Comparison of ENCODE assay signal across 17 cellular contexts in genomic region chr19:2114821-2115220, GRCh38. TPM values are rescaled to one million over a fixed set of nuclear protein-coding genes. Genes with fewer than 3 reads are reported as not detected.
DNase-seq lines count a peak whose midpoint lies in the region; ATAC-seq, FAIRE-seq and TF ChIP-seq lines count a peak whose summit lies in the region.
"Had no signal": no experiment of that assay in that cellular context is flagged by ENCODE, and none has a peak within 500 bp of the region (broad histone marks: within the 10 kb centered on the region; RNA-seq: fewer than 3 reads in every experiment).

No MANE protein-coding gene starts in this region.

- no peak overlapping the region for H3K4me3 Mint-ChIP-seq in MCF 10A (ENCODE audit: unreplicated experiment)
- no peak overlapping the region for H3K4me3 Mint-ChIP-seq in stimulated activated effector memory CD8-positive, alpha-beta T cell treated with anti-CD3 and anti-CD28 coated beads, Interleukin-12 subunit alpha, Interleukin-12 subunit beta, amount 100 ng/mL, for 72 hours
- H3K4me3 Mint-ChIP-seq: CD8-positive, alpha-beta T cell had no signal

- no peaks in the 10 kb centered on the region for H3K23me2 ChIP-seq in H1 (ENCODE audit: low read depth, low read length)

- H3K27me3 Mint-ChIP-seq in MCF 10A (ENCODE audit: insufficient read depth, unreplicated experiment), result no peaks in the 10 kb centered on the region

- H3K79me2 ChIP-seq in H1 (ENCODE audit: control insufficient read depth in 1 of 2, insufficient read depth in 2 of 2, low read length in 2 of 2), result no peaks in the 10 kb centered on the region

- no peak for FAIRE-seq in H1 (lab: Jason Lieb, UNC)
- FAIRE-seq: A549, K562 had no signal

- H3K14ac ChIP-seq in H1 (ENCODE audit: insufficient read length), result no peak overlapping the region

- peaks cover 85% of the 10 kb centered on the region for H3K36me3 Mint-ChIP-seq in MCF 10A (ENCODE audit: insufficient read depth, unreplicated experiment)
- H3K36me3 Mint-ChIP-seq in stimulated activated effector memory CD8-positive, alpha-beta T cell treated with anti-CD3 and anti-CD28 coated beads, Interleukin-12 subunit alpha, Interleukin-12 subunit beta, amount 100 ng/mL, for 72 hours, result peaks cover 99% of the 10 kb centered on the region

- CTCF ChIA-PET in MCF 10A (lab: Yijun Ruan, JAX) (interaction anchor here (0.6 kb wide), 1 partner anchor 210 kb away, joined by 3 read pairs; no protein-coding TSS in a partner anchor), H1 (lab: Charles Lee; ENCODE audit: partially characterized antibody) (no interaction called here)

- peaks cover 7% of the 10 kb centered on the region for H3K4me1 Mint-ChIP-seq in MCF 10A (ENCODE audit: insufficient read depth, unreplicated experiment)
- H3K4me1 Mint-ChIP-seq in stimulated activated effector memory CD8-positive, alpha-beta T cell treated with anti-CD3 and anti-CD28 coated beads, Interleukin-12 subunit alpha, Interleukin-12 subunit beta, amount 100 ng/mL, for 72 hours, result peaks cover 7% of the 10 kb centered on the region

- H2AK5ac ChIP-seq in H1 (ENCODE audit: low read depth, low read length), result no peak overlapping the region

- H3K4me1 ChIP-seq in breast epithelium, result no peaks in the 10 kb centered on the region
- no peaks in the 10 kb centered on the region for H3K4me1 ChIP-seq in H1 (replicated peaks in 1 of 4; ENCODE audit: control insufficient read depth in 3 of 4, insufficient read depth in 4 of 4, low read length in 3 of 4)
- H3K4me1 ChIP-seq: A549, HAP-1 had no signal

- H3K79me1 ChIP-seq in H1 (ENCODE audit: low read depth, low read length), result no peaks in the 10 kb centered on the region; the same call in none of the 2 replicates

- H4K20me1 ChIP-seq in H1 (replicated peaks in 1 of 2; ENCODE audit: control insufficient read depth in 1 of 2, insufficient read depth in 2 of 2, low read length in 2 of 2), result peaks cover 9 to 23% of the 10 kb centered on the region in 2 experiments

- H3K4me2 ChIP-seq in H1 (ENCODE audit: insufficient read depth in 1 of 2, low read depth in 2 of 2, low read length in 2 of 2), result no peak overlapping the region
- H3K4me2 ChIP-seq: A549 had no signal

- H3K4me3 ChIP-seq in breast epithelium (no peak overlapping the region), H1 (ENCODE audit: extremely low read depth in 1 of 4, insufficient read depth in 2 of 4, low read depth in 3 of 4, low read length in 4 of 4) (no peak overlapping the region)
- H3K4me3 ChIP-seq: A549, HAP-1, K562 had no signal

- H4K8ac ChIP-seq in H1 (ENCODE audit: extremely low read depth, insufficient read depth, low read length), result 0 out of 2 replicates have a peak overlapping the region, but pooled peaks have one; percentile 25

- intact Hi-C loops in MCF 10A (cut with micrococcal nuclease) (no loop called here), breast epithelium (cut with DNase I; ENCODE audit: low total_unique reads) (no loop called here)

- no peak for TF ChIP-seq RAD21 in H1 (IDR thresholded peaks at IDR 0.05 in 1 of 2, conservative IDR thresholded peaks at IDR 0.05 in 1 of 2; ENCODE audit: low read depth in 2 of 2, low read length in 2 of 2)

- H3K9me3 Mint-ChIP-seq in MCF 10A (ENCODE audit: unreplicated experiment), result no peaks in the 10 kb centered on the region
- H3K9me3 Mint-ChIP-seq in stimulated activated effector memory CD8-positive, alpha-beta T cell treated with anti-CD3 and anti-CD28 coated beads, Interleukin-12 subunit alpha, Interleukin-12 subunit beta, amount 100 ng/mL, for 72 hours, result no peaks in the 10 kb centered on the region
- H3K9me3 Mint-ChIP-seq: CD8-positive, alpha-beta T cell had no signal

- no peak overlapping the region for H2AFZ ChIP-seq in H1 (ENCODE audit: low read length)

- no peak overlapping the region for H2BK12ac ChIP-seq in H1 (ENCODE audit: low read depth, low read length)

- peaks cover 38% of the 10 kb centered on the region for H3K36me3 ChIP-seq in breast epithelium
- peaks cover 58 to 93% (median 84%) of the 10 kb centered on the region in 4 experiments for H3K36me3 ChIP-seq in H1 (ENCODE audit: control insufficient read depth in 2 of 4, insufficient read depth in 4 of 4, low read length in 3 of 4)

- TF ChIP-seq POLR2A in breast epithelium (IDR thresholded peaks at IDR 0.05) (no peak), H1 (IDR thresholded peaks at IDR 0.05; ENCODE audit: control extremely low read depth in 1 of 2, low read depth in 2 of 2, low read length in 2 of 2) (no peak)

- H3K4ac ChIP-seq in H1 (replicated peaks; ENCODE audit: insufficient read length, low read depth, low read length), result no peak overlapping the region

- H3K27ac ChIP-seq in breast epithelium (no peak overlapping the region), H1 (ENCODE audit: low read depth, low read length) (no peak overlapping the region)
- H3K27ac ChIP-seq: 22Rv1, A549, HL-60 had no signal

- H3K9ac ChIP-seq in H1 (replicated peaks in 1 of 4; ENCODE audit: extremely low read depth in 1 of 4, low read depth in 3 of 4, low read length in 3 of 4), result no peak overlapping the region

- peak overlapping the region; percentile 28 for H3K27ac Mint-ChIP-seq in MCF 10A (ENCODE audit: low read depth, unreplicated experiment)
- peak overlapping the region; percentile 92 for H3K27ac Mint-ChIP-seq in stimulated activated effector memory CD8-positive, alpha-beta T cell treated with anti-CD3 and anti-CD28 coated beads, Interleukin-12 subunit alpha, Interleukin-12 subunit beta, amount 100 ng/mL, for 72 hours
- H3K27ac Mint-ChIP-seq: CD8-positive, alpha-beta T cell had no signal

- no peak overlapping the region for H4K5ac ChIP-seq in H1 (ENCODE audit: insufficient read length, low read depth, low read length)

- 97% methylated on average over 13 of the region's 21 CpGs; no CpG with 5 or more reads in 1 of the 2 experiments for WGBS in H1 (ENCODE audit: extremely low coverage in 1 of 2, insufficient coverage in 1 of 2, insufficient read length in 1 of 2, insufficient replicate concordance in 2 of 2, low coverage in 1 of 2, low lambda C conversion rate in 2 of 2, missing lambda C conversion rate in 1 of 2), 2 experiments

- H3K56ac ChIP-seq in H1 (replicated peaks; ENCODE audit: insufficient read length, low read depth, low read length), result no peak overlapping the region

- no peak for TF ChIP-seq EP300 in H1 (IDR thresholded peaks at IDR 0.05; ENCODE audit: borderline replicate concordance in 1 of 2, low read depth in 2 of 2, low read length in 2 of 2)

- H2BK20ac ChIP-seq in H1 (ENCODE audit: low read length), result no peak overlapping the region

- no peaks in the 10 kb centered on the region for H3K27me3 ChIP-seq in breast epithelium
- no peaks in the 10 kb centered on the region for H3K27me3 ChIP-seq in H1 (replicated peaks in 1 of 4; ENCODE audit: control insufficient read depth in 3 of 4, extremely low read depth in 1 of 4, insufficient read depth in 3 of 4, low read length in 3 of 4)

- H4K91ac ChIP-seq in H1 (replicated peaks; ENCODE audit: insufficient read length, low read length), result no peak overlapping the region

- H3K18ac ChIP-seq in H1 (ENCODE audit: extremely low read depth, low read length), result no peak overlapping the region

- POLR2A ChIA-PET in MCF 10A (lab: Yijun Ruan, JAX), result interaction anchor here (0.7 kb wide), 1 partner anchor 178 kb away, joined by 3 read pairs; no protein-coding TSS in a partner anchor
- POLR2A ChIA-PET in H1 (lab: Charles Lee; ENCODE audit: partially characterized antibody), result no interaction called here

- no peak overlapping the region for H2BK120ac ChIP-seq in H1 (replicated peaks; ENCODE audit: low read depth, low read length)

- H3K9me3 ChIP-seq in breast epithelium, result no peaks in the 10 kb centered on the region
- H3K9me3 ChIP-seq in H1 (ENCODE audit: insufficient read depth in 2 of 2, low read depth in 1 of 2, low read length in 1 of 2), result no peaks in the 10 kb centered on the region
- H3K9me3 ChIP-seq: A549, HAP-1 had no signal

- H3K23ac ChIP-seq in H1 (ENCODE audit: insufficient read length), result no peak overlapping the region

- no peak for ATAC-seq in stimulated activated effector memory CD8-positive, alpha-beta T cell treated with anti-CD3 and anti-CD28 coated beads, Interleukin-12 subunit alpha, Interleukin-12 subunit beta, amount 100 ng/mL, for 72 hours
- ATAC-seq in GM21423 (IDR thresholded peaks at IDR 0.05; ENCODE audit: unreplicated experiment), result no peak
- no peak for ATAC-seq in HG02938 (IDR thresholded peaks at IDR 0.05; ENCODE audit: unreplicated experiment)
- ATAC-seq: A549; CD8-positive, alpha-beta T cell; K562 had no signal

- H2BK15ac ChIP-seq in H1 (ENCODE audit: low read length), result no peak overlapping the region

- TF ChIP-seq CTCF in MCF 10A (IDR thresholded peaks at IDR 0.05; ENCODE audit: unreplicated experiment), result no peak
- TF ChIP-seq CTCF in breast epithelium (IDR thresholded peaks at IDR 0.05), result no peak
- TF ChIP-seq CTCF in H1 (IDR thresholded peaks at IDR 0.05; ENCODE audit: control extremely low read depth in 1 of 3, insufficient read depth in 1 of 3, low read depth in 1 of 3, low read length in 3 of 3), result no peak

- H2BK5ac ChIP-seq in H1 (ENCODE audit: low read depth, low read length), result no peak overlapping the region

- BruUV-seq in MCF 10A (replicated peaks; lab: Mats Ljungman, UMichigan), result no TSS peak

- DNase-seq in MCF 10A (ENCODE audit: unreplicated experiment) (no peak), breast epithelium (ENCODE audit: low spot score in 2 of 2) (no peak), H1 (ENCODE audit: low read depth in 1 of 2, low spot score in 2 of 2) (no peak)
- DNase-seq in stimulated activated effector memory CD8-positive, alpha-beta T cell treated with anti-CD3 and anti-CD28 coated beads, Interleukin-12 subunit alpha, Interleukin-12 subunit beta, amount 100 ng/mL, for 72 hours (ENCODE audit: low spot score in 2 of 2), result no peak
- DNase-seq: AML-193; Calu3; CD8-positive, alpha-beta T cell; DMS79 treated with DMSO at 0.1 percent for 48 hours; GF-D8; IMR-90 had no signal

RNA-seq across cellular contexts. Expression of gene IZUMO4, which starts 18.1 kb away (rescaled TPM):
- 3.1 and 5.3 TPM in 2 replicates for total RNA-seq in MCF 10A (2022)
- total RNA-seq in breast epithelium, result 10 to 100 TPM in 1 of 3 donors, 1 to 10 TPM in 2; 3.6 to 12.8 (median 3.7) TPM
- 1.3 and 1.8 TPM in 2 replicates for total RNA-seq in H1 (2021; fragmentation: NEBNext Ultra II Directional; extraction: Animal tissue kit (Norgen Biotek cat#: 25700))
- 1.9 and 2.3 TPM in 2 replicates for polyA plus RNA-seq in H1 (2011; rRNA removed)
- polyA plus RNA-seq in H1 (2011; cell fraction: cytosol; rRNA removed), result 2.3 TPM
- 12.4 TPM for polyA plus RNA-seq in H1 (2011; cell fraction: nucleus; rRNA removed)
- polyA plus RNA-seq in H1 (2012, experiment 1 of 2), result 0.54 to 2.7 TPM (median 2.0 TPM) in 4 replicates
- polyA plus RNA-seq in H1 (2012, experiment 2 of 2), result 1.1 TPM
- 0.95 TPM for polyA plus RNA-seq in H1 (2013, experiment 1 of 2)
- 0.75 TPM for polyA plus RNA-seq in H1 (2013, experiment 2 of 2)
- polyA minus RNA-seq in H1 (2011; rRNA and poly(A)+ RNA removed), result 0.47 TPM in 1 of 2 replicates, not detected in the other
- 1.5 TPM for polyA minus RNA-seq in H1 (2011; cell fraction: cytosol; rRNA and poly(A)+ RNA removed)
- polyA minus RNA-seq in H1 (2011; cell fraction: nucleus; rRNA and poly(A)+ RNA removed), result 2.4 TPM

RNA-seq across cellular contexts. Expression of gene MOB3A, which starts 18.7 kb away (rescaled TPM):
- 40.9 and 47.2 TPM in 2 replicates for total RNA-seq in MCF 10A (2022)
- 10 to 100 TPM; 18.3 to 45.8 (median 29.2) TPM for total RNA-seq in breast epithelium
- total RNA-seq in H1 (2021; fragmentation: NEBNext Ultra II Directional; extraction: Animal tissue kit (Norgen Biotek cat#: 25700)), result 9.2 and 9.8 TPM in 2 replicates
- 9.6 and 10.2 TPM in 2 replicates for polyA plus RNA-seq in H1 (2011; rRNA removed)
- 5.2 TPM for polyA plus RNA-seq in H1 (2011; cell fraction: cytosol; rRNA removed)
- 8.1 TPM for polyA plus RNA-seq in H1 (2011; cell fraction: nucleus; rRNA removed)
- polyA plus RNA-seq in H1 (2012, experiment 1 of 2), result 5.2 to 7.4 TPM (median 7.0 TPM) in 4 replicates
- 5.2 TPM for polyA plus RNA-seq in H1 (2012, experiment 2 of 2)
- 7.2 TPM for polyA plus RNA-seq in H1 (2013, experiment 1 of 2)
- 7.5 TPM for polyA plus RNA-seq in H1 (2013, experiment 2 of 2)
- polyA minus RNA-seq in H1 (2011; rRNA and poly(A)+ RNA removed), result 6.6 and 8.8 TPM in 2 replicates
- 7.0 TPM for polyA minus RNA-seq in H1 (2011; cell fraction: cytosol; rRNA and poly(A)+ RNA removed)
- polyA minus RNA-seq in H1 (2011; cell fraction: nucleus; rRNA and poly(A)+ RNA removed), result 3.3 TPM

RNA-seq across cellular contexts. Expression of gene AP3D1, which starts 36.5 kb away (rescaled TPM):
- total RNA-seq in MCF 10A (2022), result 172 and 181 TPM in 2 replicates
- 10 to 100 TPM; 53.6 to 68.5 (median 54.0) TPM for total RNA-seq in breast epithelium
- total RNA-seq in H1 (2021; fragmentation: NEBNext Ultra II Directional; extraction: Animal tissue kit (Norgen Biotek cat#: 25700)), result 174 and 184 TPM in 2 replicates
- polyA plus RNA-seq in H1 (2011; rRNA removed), result 161 and 227 TPM in 2 replicates
- 140 TPM for polyA plus RNA-seq in H1 (2011; cell fraction: cytosol; rRNA removed)
- polyA plus RNA-seq in H1 (2011; cell fraction: nucleus; rRNA removed), result 430 TPM
- 183 to 246 TPM (median 225 TPM) in 4 replicates for polyA plus RNA-seq in H1 (2012, experiment 1 of 2)
- 177 TPM for polyA plus RNA-seq in H1 (2012, experiment 2 of 2)
- polyA plus RNA-seq in H1 (2013, experiment 1 of 2), result 94.5 TPM
- 89.2 TPM for polyA plus RNA-seq in H1 (2013, experiment 2 of 2)
- polyA minus RNA-seq in H1 (2011; rRNA and poly(A)+ RNA removed), result 225 and 237 TPM in 2 replicates
- 139 TPM for polyA minus RNA-seq in H1 (2011; cell fraction: cytosol; rRNA and poly(A)+ RNA removed)
- 125 TPM for polyA minus RNA-seq in H1 (2011; cell fraction: nucleus; rRNA and poly(A)+ RNA removed)

RNA-seq across cellular contexts. Expression of gene DOT1L, which starts 48.9 kb away (rescaled TPM):
- 27.0 and 28.4 TPM in 2 replicates for total RNA-seq in MCF 10A (2022)
- 10 to 100 TPM in 1 of 3 donors, 1 to 10 TPM in 2; 7.7 to 10.2 (median 8.0) TPM for total RNA-seq in breast epithelium
- total RNA-seq in H1 (2021; fragmentation: NEBNext Ultra II Directional; extraction: Animal tissue kit (Norgen Biotek cat#: 25700)), result 74.8 and 76.3 TPM in 2 replicates
- 17.5 and 39.8 TPM in 2 replicates for polyA plus RNA-seq in H1 (2011; rRNA removed)
- polyA plus RNA-seq in H1 (2011; cell fraction: cytosol; rRNA removed), result 28.6 TPM
- 232 TPM for polyA plus RNA-seq in H1 (2011; cell fraction: nucleus; rRNA removed)
- polyA plus RNA-seq in H1 (2012, experiment 1 of 2), result 37.0 to 51.6 TPM (median 48.5 TPM) in 4 replicates
- polyA plus RNA-seq in H1 (2012, experiment 2 of 2), result 26.6 TPM
- 36.4 TPM for polyA plus RNA-seq in H1 (2013, experiment 1 of 2)
- polyA plus RNA-seq in H1 (2013, experiment 2 of 2), result 32.3 TPM
- 16.0 and 21.9 TPM in 2 replicates for polyA minus RNA-seq in H1 (2011; rRNA and poly(A)+ RNA removed)
- polyA minus RNA-seq in H1 (2011; cell fraction: cytosol; rRNA and poly(A)+ RNA removed), result 24.8 TPM
- polyA minus RNA-seq in H1 (2011; cell fraction: nucleus; rRNA and poly(A)+ RNA removed), result 49.1 TPM
